24 cellular contexts compared by ENCODE assay signal in genomic region chr3:144384241-144384979, GRCh38.
"Had no signal": no experiment of that assay in that cellular context is flagged by ENCODE, and none has a peak within 500 bp of the region (broad histone marks: within the 10 kb centered on the region; RNA-seq: fewer than 3 reads in every experiment).

No MANE protein-coding gene starts in this region.

- H3K4me3 ChIP-seq: esophagus squamous epithelium, testis, upper lobe of left lung had no signal

- DNase-seq: activated CD4-positive, alpha-beta T cell treated with anti-CD3 and anti-CD28 coated beads for 48 hours; activated CD4-positive, CD25-positive, alpha-beta regulatory T cell; activated CD8-positive, alpha-beta T cell treated with anti-CD3 and anti-CD28 coated beads, Interleukin-2, amount 10 ng/mL, durations not matched to agents 7 days and 5 days; activated naive CD4-positive, alpha-beta T cell treated with anti-CD3 and anti-CD28 coated beads, Interleukin-2, amount 10 ng/mL, durations not matched to agents 7 days and 5 days; activated naive CD8-positive, alpha-beta T cell treated with anti-CD3 and anti-CD28 coated beads, Interleukin-2, amount 50 U/mL, for 24 hours; activated T-cell treated with anti-CD3 and anti-CD28 coated beads, Interleukin-2, amount 50 U/mL, for 4 hours; aorta; brain microvascular endothelial cell; effector CD4-positive, alpha-beta T cell; esophagus squamous epithelium; foreskin fibroblast; hippocampal formation; islet precursor cell; left ventricle myocardium superior; nephron progenitor cell; nucleus accumbens; right cardiac atrium; small intestine; stimulated activated CD4-positive, alpha-beta T cell treated with anti-CD3 and anti-CD28 coated beads, Interleukin-15, amount 100 ng/mL, for 24 hours; stimulated activated CD4-positive, alpha-beta T cell treated with anti-CD3 and anti-CD28 coated beads, Interleukin-2, amount 100 ng/mL, for 48 hours; stimulated activated naive CD8-positive, alpha-beta T cell treated with anti-CD3 and anti-CD28 coated beads, Interleukin-15, amount 100 ng/mL, for 72 hours; T-helper 2 cell; testis; upper lobe of left lung had no signal

- H3K27ac ChIP-seq: brain microvascular endothelial cell, testis, upper lobe of left lung had no signal

- H3K9me3 ChIP-seq: esophagus squamous epithelium, testis, upper lobe of left lung had no signal

- H3K36me3 ChIP-seq: brain microvascular endothelial cell, esophagus squamous epithelium, upper lobe of left lung had no signal

- ATAC-seq: activated CD8-positive, alpha-beta T cell treated with anti-CD3 and anti-CD28 coated beads, Interleukin-2, amount 10 ng/mL, durations not matched to agents 7 days and 5 days; activated naive CD8-positive, alpha-beta T cell treated with anti-CD3 and anti-CD28 coated beads, Interleukin-2, amount 50 U/mL, for 24 hours; activated T-cell treated with anti-CD3 and anti-CD28 coated beads, Interleukin-2, amount 50 U/mL, for 4 hours; left ventricle myocardium superior; right cardiac atrium; stimulated activated naive CD8-positive, alpha-beta T cell treated with anti-CD3 and anti-CD28 coated beads, Interleukin-15, amount 100 ng/mL, for 72 hours had no signal

- FAIRE-seq: small intestine had no signal

- H3K27me3 ChIP-seq: brain microvascular endothelial cell, esophagus squamous epithelium, testis, upper lobe of left lung had no signal

- H3K4me1 ChIP-seq: testis, upper lobe of left lung had no signal
